ENCODE assay signal across 26 cellular contexts in the genomic region with DNA sequence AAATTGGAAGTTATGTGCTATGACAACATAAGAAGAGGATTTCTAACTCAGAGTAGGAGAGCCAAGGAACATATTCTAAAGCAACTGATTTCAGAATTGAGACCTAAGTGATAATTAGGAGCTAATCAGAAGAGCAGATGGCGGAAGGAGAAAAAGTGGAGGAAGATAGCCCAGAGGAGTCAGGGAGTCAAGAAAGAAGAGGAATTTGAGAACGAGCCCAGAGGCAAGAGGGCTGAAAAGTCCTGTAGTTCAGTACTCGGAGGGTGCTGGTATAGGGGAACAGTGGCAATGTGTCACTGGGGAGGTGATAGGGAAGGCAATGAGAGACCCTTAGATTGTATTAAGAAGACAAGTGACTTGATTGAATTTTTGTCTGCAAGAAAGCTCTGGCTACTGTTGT.
"Had no signal": no experiment of that assay in that cellular context is flagged by ENCODE, and none has a peak within 500 bp of the region (broad histone marks: within the 10 kb centered on the region; RNA-seq: fewer than 3 reads in every experiment).

No MANE protein-coding gene starts in this region.

- H3K9me3 ChIP-seq: left ventricle myocardium inferior, mucosa of descending colon, pancreas, prostate gland, sigmoid colon, spleen, suprapubic skin, thoracic aorta, tibial artery, upper lobe of right lung had no signal

- ATAC-seq: mucosa of descending colon; naive thymus-derived CD4-positive, alpha-beta T cell; natural killer cell treated with Interleukin-12 subunit alpha and Interleukin-12 subunit beta and Interleukin-15 and Interleukin-18, amount 100 ng/mL, for 72 hours; pancreas; right cardiac atrium; stimulated activated effector memory CD8-positive, alpha-beta T cell treated with anti-CD3 and anti-CD28 coated beads, Interleukin-12 subunit alpha, Interleukin-12 subunit beta, amount 100 ng/mL, for 72 hours; upper lobe of right lung had no signal

- DNase-seq: hypothalamus; islet precursor cell; left ventricle myocardium inferior; midbrain; mucosa of descending colon; naive thymus-derived CD4-positive, alpha-beta T cell; nucleus accumbens; pancreas; posterior cingulate gyrus; retina; right cardiac atrium; sigmoid colon; small intestine; spleen; stimulated activated CD4-positive, alpha-beta T cell treated with anti-CD3 and anti-CD28 coated beads, Interleukin-4, amount 100 ng/mL, for 24 hours; stimulated activated naive CD4-positive, alpha-beta T cell; tibial artery; trophoblast cell; upper lobe of right lung had no signal

- FAIRE-seq: urothelium cell line had no signal

- H3K27ac ChIP-seq: left ventricle myocardium inferior, pancreas, prostate gland, sigmoid colon, spleen, suprapubic skin, thoracic aorta, tibial artery, upper lobe of right lung had no signal

- H3K36me3 ChIP-seq: left ventricle myocardium inferior, pancreas, prostate gland, sigmoid colon, spleen, suprapubic skin, thoracic aorta, tibial artery, upper lobe of right lung had no signal

- H3K27me3 ChIP-seq: pancreas, sigmoid colon, spleen, suprapubic skin, tibial artery, upper lobe of right lung had no signal

- H3K4me3 ChIP-seq: left ventricle myocardium inferior, lung, mucosa of descending colon, pancreas, prostate gland, sigmoid colon, spleen, suprapubic skin, thoracic aorta, tibial artery, upper lobe of right lung had no signal

- H3K4me1 ChIP-seq: left ventricle myocardium inferior, pancreas, prostate gland, sigmoid colon, spleen, suprapubic skin, tibial artery, upper lobe of right lung had no signal
